Comparison of ENCODE assay signal across 17 cellular contexts in the genomic region with DNA sequence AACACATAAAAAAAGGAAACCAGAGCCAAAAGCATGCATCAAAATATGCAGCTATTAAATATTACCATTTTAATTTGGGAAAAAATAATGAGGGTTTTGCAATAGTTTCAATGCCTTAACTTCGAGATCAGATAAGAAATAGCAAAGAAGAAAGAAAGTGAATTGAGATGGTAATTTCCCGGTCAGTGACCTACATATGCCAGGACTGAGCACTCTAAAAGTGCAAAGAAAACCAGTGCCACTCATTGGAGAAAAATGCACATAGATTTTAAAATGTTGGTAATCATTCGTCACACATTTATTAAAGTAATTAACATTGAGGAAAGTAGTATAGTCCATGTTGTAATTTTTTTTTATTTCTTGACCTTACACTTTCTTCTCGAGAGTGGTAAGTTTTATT.
A peak's percentile ranks its signal among the peaks of the same experiment; 100 is the strongest.
DNase-seq lines count a peak whose midpoint lies in the region; ATAC-seq, FAIRE-seq and TF ChIP-seq lines count a peak whose summit lies in the region.
"Had no signal": no experiment of that assay in that cellular context is flagged by ENCODE, and none has a peak within 500 bp of the region (broad histone marks: within the 10 kb centered on the region; RNA-seq: fewer than 3 reads in every experiment).

No MANE protein-coding gene starts in this region.

- ATAC-seq in omental fat pad (ENCODE audit: low FRiP score) (peak; percentile 79), psoas muscle (no peak)
- ATAC-seq: GM12878, HCT116 had no signal

- in situ Hi-C loops in G401 (cut with HindIII; ENCODE audit: low sequenced_read_pairs): no loop called here

- DNase-seq in M059J (ENCODE audit: low read depth) (peak; percentile 32), omental fat pad (ENCODE audit: low spot score) (no peak), G401 (ENCODE audit: low spot score) (no peak), GOT3 (lab: John Stamatoyannopoulos, UW) (no peak), psoas muscle (no peak)
- DNase-seq: C1 segment of cervical spinal cord; Caco-2; CD4-positive, alpha-beta memory T cell; DMS153; DND-41; GDM1; GM23248; H9 had no signal

- peak; percentile 76 for FAIRE-seq in endometrium (lab: Jason Lieb, UNC)
- FAIRE-seq: GM12878, GM19239 had no signal

- no peak overlapping the region for H3K27ac ChIP-seq in psoas muscle
- H3K27ac ChIP-seq: GM23248 had no signal

- 87% methylated on average over 4 of the region's 4 CpGs for WGBS in psoas muscle, 3 donors

- no peaks in the 10 kb centered on the region for H3K4me1 ChIP-seq in psoas muscle
- H3K4me1 ChIP-seq: Caco-2 had no signal

- intact Hi-C loops in psoas muscle (cut with DNase I): no loop called here

- H3K4me3 ChIP-seq in psoas muscle: no peak overlapping the region
- H3K4me3 ChIP-seq: GM12878, GM23248 had no signal

- no peaks in the 10 kb centered on the region for H3K9me3 ChIP-seq in psoas muscle
- H3K9me3 ChIP-seq: Caco-2 had no signal

- H3K27me3 ChIP-seq in psoas muscle (ENCODE audit: insufficient read depth in 3 of 3, low read length in 2 of 3): no peaks in the 10 kb centered on the region

- TF ChIP-seq CTCF in omental fat pad (IDR thresholded peaks at IDR 0.05) (no peak), psoas muscle (IDR thresholded peaks at IDR 0.05) (no peak)

- H3K36me3 ChIP-seq in psoas muscle (ENCODE audit: insufficient read depth in 1 of 2, low read depth in 1 of 2): no peaks in the 10 kb centered on the region
